19 cellular contexts compared by ENCODE assay signal in the genomic region with DNA sequence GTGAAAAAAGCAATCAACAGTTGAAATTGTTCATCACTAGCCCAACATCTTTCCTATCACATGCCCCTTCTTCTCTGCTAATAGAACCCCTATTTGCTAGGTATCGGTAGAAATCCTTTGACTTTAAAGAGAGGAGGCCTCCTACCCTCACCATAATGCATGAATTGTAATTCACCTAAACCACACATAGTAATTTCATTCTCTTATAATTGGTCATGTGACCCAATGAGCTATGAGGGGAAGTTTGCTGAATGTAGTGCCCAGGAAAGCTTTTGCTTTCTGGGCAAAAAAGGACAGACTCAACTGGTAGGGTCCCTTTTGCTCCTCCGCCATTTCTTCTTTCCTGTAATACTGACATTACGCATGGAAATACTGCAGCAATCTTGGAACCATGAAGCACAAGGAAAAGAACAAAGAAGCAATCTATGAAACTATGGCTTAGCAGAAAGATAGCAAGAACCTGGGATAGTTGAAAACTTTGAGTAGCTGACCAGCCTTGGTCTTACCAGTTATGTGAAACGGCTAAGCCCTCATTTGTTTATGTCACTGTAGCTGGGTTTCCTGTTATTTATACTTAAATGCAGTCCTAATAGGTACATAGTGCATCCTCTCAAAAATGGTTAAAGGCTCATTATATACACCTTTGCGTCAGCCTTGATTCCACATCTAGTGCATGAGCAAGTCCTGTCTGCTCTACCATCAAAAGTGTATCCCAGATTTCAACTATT. TPM values are rescaled to one million over a fixed set of nuclear protein-coding genes. Genes with fewer than 3 reads are reported as not detected.
A peak's percentile ranks its signal among the peaks of the same experiment; 100 is the strongest.
DNase-seq lines count a peak whose midpoint lies in the region; ATAC-seq and FAIRE-seq lines count a peak whose summit lies in the region.
"Had no signal": no experiment of that assay in that cellular context is flagged by ENCODE, and none has a peak within 500 bp of the region (broad histone marks: within the 10 kb centered on the region; RNA-seq: fewer than 3 reads in every experiment).

No MANE protein-coding gene starts in this region.

- H3K4me3 ChIP-seq in CD8-positive, alpha-beta memory T cell (ENCODE audit: low read length), result peak overlapping the region; percentile 20
- H3K4me3 ChIP-seq: heart right ventricle, prostate gland, testis had no signal

- H3K36me3 Mint-ChIP-seq in CD8-positive, alpha-beta memory T cell, result peaks cover 3 to 6% (median 4%) of the 10 kb centered on the region in 3 donors
- peaks cover 12% of the 10 kb centered on the region for H3K36me3 Mint-ChIP-seq in activated CD8-positive, alpha-beta T cell treated with anti-CD3 and anti-CD28 coated beads, Interleukin-2, amount 10 ng/mL, durations not matched to agents 7 days and 5 days (ENCODE audit: low read depth)
- no peaks in the 10 kb centered on the region for H3K36me3 Mint-ChIP-seq in naive thymus-derived CD8-positive, alpha-beta T cell

- no peaks in the 10 kb centered on the region for H3K27me3 ChIP-seq in CD8-positive, alpha-beta memory T cell (ENCODE audit: insufficient read depth, low read length, poor library complexity, severe bottlenecking)
- H3K27me3 ChIP-seq: heart right ventricle, testis had no signal

- H3K36me3 ChIP-seq in CD8-positive, alpha-beta memory T cell (ENCODE audit: insufficient read depth, low read length), result no peaks in the 10 kb centered on the region
- H3K36me3 ChIP-seq: heart right ventricle, prostate gland had no signal

- no peak for DNase-seq in CD8-positive, alpha-beta memory T cell
- DNase-seq in GM19239 (ENCODE audit: insufficient read length, low spot score), result no peak
- DNase-seq in activated CD8-positive, alpha-beta T cell treated with anti-CD3 and anti-CD28 coated beads, Interleukin-2, amount 10 ng/mL, durations not matched to agents 7 days and 5 days, result no peak
- DNase-seq in naive thymus-derived CD8-positive, alpha-beta T cell, result no peak
- no peak for DNase-seq in medulla oblongata (ENCODE audit: extremely low spot score)
- no peak for DNase-seq in Ammon's horn (ENCODE audit: low spot score)
- DNase-seq in hippocampal formation (lab: John Stamatoyannopoulos, UW), result no peak
- DNase-seq: aorta; heart right ventricle; kidney glomerular epithelial cell; MV-4-11; NCI-H2171 treated with DMSO at 0.1 percent for 48 hours; NK-92 treated with Interleukin-12 subunit alpha and Interleukin-12 subunit beta, amount 100 ng/mL, for 24 hours; SIG-M5; testis had no signal

- peaks cover 0 to 4% of the 10 kb centered on the region in 2 donors for H3K27me3 Mint-ChIP-seq in CD8-positive, alpha-beta memory T cell
- no peaks in the 10 kb centered on the region for H3K27me3 Mint-ChIP-seq in activated CD8-positive, alpha-beta T cell treated with anti-CD3 and anti-CD28 coated beads, Interleukin-2, amount 10 ng/mL, durations not matched to agents 7 days and 5 days (ENCODE audit: low read depth)
- H3K27me3 Mint-ChIP-seq in naive thymus-derived CD8-positive, alpha-beta T cell, result peaks cover 0 to 3% (median 0%) of the 10 kb centered on the region in 5 donors

- H3K4me3 Mint-ChIP-seq in CD8-positive, alpha-beta memory T cell, result peak overlapping the region; percentile 42 to 89 (median 70)
- peak overlapping the region; percentile 76 for H3K4me3 Mint-ChIP-seq in activated CD8-positive, alpha-beta T cell treated with anti-CD3 and anti-CD28 coated beads, Interleukin-2, amount 10 ng/mL, durations not matched to agents 7 days and 5 days
- peak overlapping the region in 9 of 10 donors; percentile 44 to 95 (median 81) for H3K4me3 Mint-ChIP-seq in naive thymus-derived CD8-positive, alpha-beta T cell

- peaks cover 98% of the 10 kb centered on the region for H3K4me1 ChIP-seq in CD8-positive, alpha-beta memory T cell (ENCODE audit: insufficient read depth, low read length)
- H3K4me1 ChIP-seq: prostate gland had no signal

- peak overlapping the region; percentile 95 to 99 (median 97) for H3K27ac Mint-ChIP-seq in CD8-positive, alpha-beta memory T cell
- peak overlapping the region; percentile 91 for H3K27ac Mint-ChIP-seq in activated CD8-positive, alpha-beta T cell treated with anti-CD3 and anti-CD28 coated beads, Interleukin-2, amount 10 ng/mL, durations not matched to agents 7 days and 5 days
- peak overlapping the region; percentile 87 to 99 (median 96) for H3K27ac Mint-ChIP-seq in naive thymus-derived CD8-positive, alpha-beta T cell

- CTCF ChIA-PET in CD8-positive, alpha-beta memory T cell (lab: Charles Lee), result interaction anchor here (1.2 to 10.7 kb wide), 5 partner anchors 17 to 342 kb away, joined by 3 to 252 read pairs (median 3); a partner anchor contains a TSS
- CTCF ChIA-PET in activated CD8-positive, alpha-beta T cell treated with anti-CD3 and anti-CD28 coated beads, Interleukin-2, amount 10 ng/mL, durations not matched to agents 7 days and 5 days (lab: Charles Lee), result interaction anchor here (0.7 to 16.1 kb wide), 5 partner anchors 8 to 182 kb away, joined by 3 to 528 read pairs (median 5); a partner anchor contains a TSS

- POLR2A ChIA-PET in CD8-positive, alpha-beta memory T cell (lab: Charles Lee), result interaction anchor here (0.9 to 11.1 kb wide), 4 partner anchors 17 to 78 kb away, joined by 3 to 259 read pairs (median 5); a partner anchor contains a TSS
- POLR2A ChIA-PET in activated CD8-positive, alpha-beta T cell treated with anti-CD3 and anti-CD28 coated beads, Interleukin-2, amount 10 ng/mL, durations not matched to agents 7 days and 5 days (lab: Charles Lee), result interaction anchor here (1.0 to 11.0 kb wide), 5 partner anchors 17 to 78 kb away, joined by 3 to 570 read pairs (median 18); a partner anchor contains a TSS
- POLR2A ChIA-PET in naive thymus-derived CD8-positive, alpha-beta T cell (lab: Charles Lee), result interaction anchor here (0.6 to 23.4 kb wide), 11 partner anchors 8 to 543 kb away, joined by 3 to 1200 read pairs (median 4); a partner anchor contains a TSS

- no peaks in the 10 kb centered on the region for H3K9me3 ChIP-seq in CD8-positive, alpha-beta memory T cell (ENCODE audit: low read length)
- H3K9me3 ChIP-seq: heart right ventricle, prostate gland, testis had no signal

- H3K4me1 Mint-ChIP-seq in CD8-positive, alpha-beta memory T cell, result peaks cover 97 to 100% (median 100%) of the 10 kb centered on the region in 3 donors
- H3K4me1 Mint-ChIP-seq in activated CD8-positive, alpha-beta T cell treated with anti-CD3 and anti-CD28 coated beads, Interleukin-2, amount 10 ng/mL, durations not matched to agents 7 days and 5 days (ENCODE audit: low read depth), result peaks cover 98% of the 10 kb centered on the region
- H3K4me1 Mint-ChIP-seq in naive thymus-derived CD8-positive, alpha-beta T cell, result peaks cover 68 to 100% (median 98%) of the 10 kb centered on the region in 4 donors

- FAIRE-seq in GM19239 (lab: Jason Lieb, UNC), result peak; percentile 35
- FAIRE-seq: G401.6, HTR-8/SVneo had no signal

- no peak for ATAC-seq in activated CD8-positive, alpha-beta T cell treated with anti-CD3 and anti-CD28 coated beads, Interleukin-2, amount 10 ng/mL, durations not matched to agents 7 days and 5 days
- no peak for ATAC-seq in naive thymus-derived CD8-positive, alpha-beta T cell
- ATAC-seq: esophagus mucosa, heart right ventricle had no signal

- peaks cover 0 to 25% (median 2%) of the 10 kb centered on the region in 5 donors for H3K9me3 Mint-ChIP-seq in CD8-positive, alpha-beta memory T cell
- H3K9me3 Mint-ChIP-seq in activated CD8-positive, alpha-beta T cell treated with anti-CD3 and anti-CD28 coated beads, Interleukin-2, amount 10 ng/mL, durations not matched to agents 7 days and 5 days (ENCODE audit: insufficient read depth), result no peaks in the 10 kb centered on the region
- H3K9me3 Mint-ChIP-seq in naive thymus-derived CD8-positive, alpha-beta T cell, result peaks cover 0 to 10% (median 0%) of the 10 kb centered on the region in 9 donors

- no peak overlapping the region for H3K27ac ChIP-seq in CD8-positive, alpha-beta memory T cell (ENCODE audit: low read depth, low read length)
- H3K27ac ChIP-seq: prostate gland, testis had no signal

RNA-seq across cellular contexts. Expression of a gene that starts 10.2 kb away (rescaled TPM):
- total RNA-seq in CD8-positive, alpha-beta memory T cell, result 1 to 10 TPM; 1.6 to 1.9 TPM
- polyA plus RNA-seq in CD8-positive, alpha-beta memory T cell, result 20.8 TPM
- total RNA-seq in activated CD8-positive, alpha-beta T cell treated with anti-CD3 and anti-CD28 coated beads, Interleukin-2, amount 10 ng/mL, durations not matched to agents 7 days and 5 days, result 10 to 100 TPM; 23.8 to 27.0 TPM
- total RNA-seq in naive thymus-derived CD8-positive, alpha-beta T cell, result 1 to 10 TPM; 5.7 to 6.5 TPM
- polyA plus RNA-seq in naive thymus-derived CD8-positive, alpha-beta T cell, result 10 to 100 TPM; 45.4 to 69.0 (median 48.6) TPM

RNA-seq across cellular contexts. Expression of a gene that starts 16.9 kb away (rescaled TPM):
- total RNA-seq in CD8-positive, alpha-beta memory T cell, result 100 to 1,000 TPM; 185 to 196 TPM
- polyA plus RNA-seq in CD8-positive, alpha-beta memory T cell, result 258 TPM
- total RNA-seq in activated CD8-positive, alpha-beta T cell treated with anti-CD3 and anti-CD28 coated beads, Interleukin-2, amount 10 ng/mL, durations not matched to agents 7 days and 5 days, result 100 to 1,000 TPM; 262 to 275 TPM
- total RNA-seq in naive thymus-derived CD8-positive, alpha-beta T cell, result 100 to 1,000 TPM; 274 to 289 TPM
- 100 to 1,000 TPM; 161 to 395 (median 225) TPM for polyA plus RNA-seq in naive thymus-derived CD8-positive, alpha-beta T cell
